Comparison of ENCODE assay signal across 8 cellular contexts in genomic region chr7:2758673-2759603, GRCh38.
A peak's percentile ranks its signal among the peaks of the same experiment; 100 is the strongest.
DNase-seq lines count a peak whose midpoint lies in the region; ATAC-seq and TF ChIP-seq lines count a peak whose summit lies in the region.

No MANE protein-coding gene starts in this region.

- peak overlapping the region; percentile 51 for H3K4me3 ChIP-seq in GM23248
- no peak overlapping the region for H3K4me3 ChIP-seq in mesodermal cell (ENCODE audit: extremely low read depth, insufficient read depth, low read length, poor library complexity, severe bottlenecking)

- H3K4me2 ChIP-seq in GM23248 (ENCODE audit: unreplicated experiment), result peak overlapping the region; percentile 81

- no peaks in the 10 kb centered on the region for H3K27me3 ChIP-seq in GM23248 (replicated peaks; ENCODE audit: insufficient read depth)

- peaks cover 52% of the 10 kb centered on the region for H3K79me2 ChIP-seq in GM23248 (ENCODE audit: insufficient read depth)

- peaks cover 49% of the 10 kb centered on the region for H3F3A ChIP-seq in GM23248 (ENCODE audit: insufficient read depth)

- peaks cover 56% of the 10 kb centered on the region for H3K4me1 ChIP-seq in GM23248 (ENCODE audit: insufficient read depth)
- peaks cover 54% of the 10 kb centered on the region for H3K4me1 ChIP-seq in mesodermal cell (ENCODE audit: control insufficient read depth, insufficient read depth, low read length, poor library complexity, severe bottlenecking)

- H3K36me3 ChIP-seq in GM23248 (ENCODE audit: low read depth) (no peaks in the 10 kb centered on the region), mesodermal cell (ENCODE audit: control insufficient read depth, insufficient read depth, low read length) (peaks cover 35% of the 10 kb centered on the region)

- POLR2A ChIA-PET in GM10248 (lab: Yijun Ruan, JAX), result no interaction called here

- no peak for DNase-seq in GM23248
- DNase-seq in GM10248 (ENCODE audit: extremely low spot score), result no peak
- DNase-seq in DMS 273 treated with DMSO at 0.1 percent for 48 hours (lab: John Stamatoyannopoulos, UW), result no peak

- CTCF ChIA-PET in GM10248 (lab: Yijun Ruan, JAX), result interaction anchor here (1.3 to 5.0 kb wide), 7 partner anchors 11 to 396 kb away, joined by 3 to 27 read pairs (median 8); no protein-coding TSS in a partner anchor

- no peak overlapping the region for H2AFZ ChIP-seq in GM23248

- in situ Hi-C loops in GM23248 (cut with MboI), result no loop called here

- H4K20me1 ChIP-seq in GM23248 (ENCODE audit: insufficient read depth), result no peaks in the 10 kb centered on the region

- ATAC-seq in HG02678 (IDR thresholded peaks at IDR 0.05; ENCODE audit: unreplicated experiment) (no peak), GM21360 (IDR thresholded peaks at IDR 0.05; ENCODE audit: unreplicated experiment) (no peak)

- 93 to 94% methylated on average over 18 of the region's 18 CpGs for WGBS in GM23248 (ENCODE audit: low coverage in 1 of 2, low lambda C conversion rate in 2 of 2, missing lambda C conversion rate in 2 of 2), 2 experiments
- 97 to 98% methylated on average over 9 to 13 of the region's 18 CpGs for WGBS in mesodermal cell (ENCODE audit: insufficient coverage in 2 of 2), 2 experiments

- no peaks in the 10 kb centered on the region for H3K9me3 ChIP-seq in GM23248 (ENCODE audit: low read depth)
- H3K9me3 ChIP-seq in mesodermal cell (ENCODE audit: control insufficient read depth, low read length), result peaks cover 11% of the 10 kb centered on the region

- no peaks in the 10 kb centered on the region for H3K9me2 ChIP-seq in GM23248 (ENCODE audit: insufficient read depth)

- H3K27ac ChIP-seq in 22Rv1 (peak overlapping the region; percentile 47; the same call in 1 of the 2 replicates), GM23248 (peak overlapping the region; percentile 97), angular gyrus (ENCODE audit: low read depth, low read length) (peak overlapping the region; percentile 77), mesodermal cell (ENCODE audit: low read depth, low read length, severe bottlenecking) (peak overlapping the region; percentile 100)

- TF ChIP-seq CTCF in 22Rv1 (IDR thresholded peaks at IDR 0.05), result no peak
- no peak for TF ChIP-seq CTCF in GM10248 (IDR thresholded peaks at IDR 0.05; ENCODE audit: control extremely low read depth, extremely low read depth, low read depth, missing control alignments)

- H3K9ac ChIP-seq in GM23248, result peak overlapping the region; percentile 77

Comparison
In these comparisons a context has a peak if more than half of its experiments do, and no peak if none do; other contexts are left out.
1. H3K27ac ChIP-seq: peak in every context shown above with its lines; median percentile 100 in mesodermal cell; 97 in GM23248; 77 in angular gyrus; 47 in 22Rv1.